ENCODE assay signal across 19 cellular contexts in genomic region chr1:205410581-205411298, GRCh38. TPM values are rescaled to one million over a fixed set of nuclear protein-coding genes. Genes with fewer than 3 reads are reported as not detected.
A peak's percentile ranks its signal among the peaks of the same experiment; 100 is the strongest.
DNase-seq lines count a peak whose midpoint lies in the region; ATAC-seq, FAIRE-seq and TF ChIP-seq lines count a peak whose summit lies in the region.
"Had no signal": no experiment of that assay in that cellular context is flagged by ENCODE, and none has a peak within 500 bp of the region (broad histone marks: within the 10 kb centered on the region; RNA-seq: fewer than 3 reads in every experiment).

No MANE protein-coding gene starts in this region.

- intact Hi-C loops in K562 (cut with micrococcal nuclease) = no loop called here

- H3K9ac ChIP-seq in K562 (ENCODE audit: insufficient read depth in 1 of 2, low read depth in 2 of 2, low read length in 2 of 2) = no peak overlapping the region

- 14% methylated on average over 5 of the region's 5 CpGs for WGBS in K562 (ENCODE audit: insufficient coverage, low coverage, missing lambda C conversion rate)

- CTCF ChIA-PET in HEK293 (lab: Yijun Ruan, JAX) = interaction anchor here (0.6 to 2.3 kb wide), 10 partner anchors 14 to 118 kb away, joined by 3 to 13 read pairs (median 4); no protein-coding TSS in a partner anchor
- CTCF ChIA-PET in K562 (lab: Yijun Ruan, JAX; ENCODE audit: low intra/inter-chr PET ratio) = no interaction called here

- TF ChIP-seq EP300 in K562 (IDR thresholded peaks at IDR 0.05; ENCODE audit: low read length) = no peak

- H3K9me3 ChIP-seq in HEK293 (ENCODE audit: control insufficient read depth, insufficient read depth, low read depth, low read length) = no peaks in the 10 kb centered on the region
- H3K9me3 ChIP-seq in K562 (replicated peaks; ENCODE audit: control insufficient read depth, insufficient read depth, low read depth, low read length) = no peaks in the 10 kb centered on the region

- no peak for TF ChIP-seq POLR2A in K562 (conservative IDR thresholded peaks at IDR 0.05)

- no peak overlapping the region for H2AFZ ChIP-seq in K562 (ENCODE audit: low read depth, low read length)

- POLR2A ChIA-PET in HEK293 (lab: Yijun Ruan, JAX) (no interaction called here), K562 (lab: Yijun Ruan, JAX) (interaction anchor here (0.7 kb wide), 2 partner anchors 10 to 15 kb away, joined by 3 to 4 read pairs; no protein-coding TSS in a partner anchor)

- no peaks in the 10 kb centered on the region for H3K9me1 ChIP-seq in K562 (ENCODE audit: control insufficient read depth, insufficient read depth, low read length)

- peaks cover 7 to 23% of the 10 kb centered on the region in 2 experiments; a peak in 4 of 5 replicates for H3K27me3 ChIP-seq in K562 (ENCODE audit: control insufficient read depth in 2 of 2, insufficient read depth in 2 of 2, low read length in 2 of 2)

- peak; percentile 90 for DNase-seq in NCI-H69 (lab: John Stamatoyannopoulos, UW)
- DNase-seq in K562 (ENCODE audit: extremely low read depth in 1 of 4, low spot score in 3 of 4) = no peak
- DNase-seq in renal cortical epithelial cell (ENCODE audit: low read depth) = peak; percentile 34
- DNase-seq in NCI-H1092 treated with DMSO at 0.1 percent for 48 hours (lab: John Stamatoyannopoulos, UW) = no peak
- no peak for DNase-seq in foreskin fibroblast
- DNase-seq in KG1 (lab: John Stamatoyannopoulos, UW) = no peak
- DNase-seq: ACHN; C1 segment of cervical spinal cord; CD4-positive, alpha-beta T cell; DMS153; DMS79 treated with DMSO at 0.1 percent for 48 hours; EL; H7 had no signal

- H3K79me2 ChIP-seq in K562 (ENCODE audit: control insufficient read depth, insufficient read depth, low read length) = no peaks in the 10 kb centered on the region

- H3K4me3 ChIP-seq in HEK293 (ENCODE audit: low read depth, low read length) (no peak overlapping the region), K562 (no peak overlapping the region), foreskin fibroblast (ENCODE audit: low read depth in 1 of 2, low read length in 2 of 2) (no peak overlapping the region)
- H3K4me3 ChIP-seq: GM23338 had no signal

- no peak for TF ChIP-seq RAD21 in K562 (CRISPR knock-in tag; conservative IDR thresholded peaks at IDR 0.05 in 1 of 2, IDR thresholded peaks at IDR 0.05 in 1 of 2)

- H3K4me1 ChIP-seq in HEK293 (ENCODE audit: control insufficient read depth, insufficient read depth, low read length) (no peaks in the 10 kb centered on the region), K562 (replicated peaks in 1 of 2; ENCODE audit: control insufficient read depth in 2 of 2, insufficient read depth in 2 of 2, low read length in 2 of 2) (peaks cover 0 to 3% of the 10 kb centered on the region in 2 experiments; a peak in 1 of 5 replicates)

- no TSS peak for BruUV-seq in K562 (replicated peaks; lab: Mats Ljungman, UMichigan)

- H4K20me1 ChIP-seq in K562 (replicated peaks; ENCODE audit: control insufficient read depth, insufficient read depth, low read length) = 0 out of 2 replicates have a peak, but pooled peaks cover 3% of the 10 kb centered on the region

- H3K36me3 ChIP-seq in HEK293 (ENCODE audit: control insufficient read depth in 2 of 2, insufficient read depth in 1 of 2, low read length in 2 of 2) (no peaks in the 10 kb centered on the region), K562 (ENCODE audit: control insufficient read depth, insufficient read depth, low read length) (no peaks in the 10 kb centered on the region)

- no peak for ATAC-seq in K562
- ATAC-seq: GM23338 had no signal

- no peak overlapping the region for H3K27ac ChIP-seq in HEK293 (ENCODE audit: extremely low read depth, low read depth, low read length)
- no peak overlapping the region for H3K27ac ChIP-seq in K562 (ENCODE audit: extremely low read depth, low read depth, low read length)

- FAIRE-seq in K562 (lab: Jason Lieb, UNC) = no peak
- FAIRE-seq: D721Med, G401.6, GM12891 had no signal

- in situ Hi-C loops in K562 (cut with MboI) = no loop called here

- H3K4me2 ChIP-seq in K562 (ENCODE audit: insufficient read depth, low read length) = no peak overlapping the region
- H3K4me2 ChIP-seq: GM23338 had no signal

- TF ChIP-seq CTCF in HEK293 (tag by site-specific recombination; IDR thresholded peaks at IDR 0.05) (no peak), K562 (IDR thresholded peaks at IDR 0.05 in 2 of 3, conservative IDR thresholded peaks at IDR 0.05 in 1 of 3; ENCODE audit: insufficient read depth in 2 of 3, low read depth in 1 of 3, low read length in 3 of 3) (no peak), foreskin fibroblast (IDR thresholded peaks at IDR 0.05; ENCODE audit: low read depth, low read length) (no peak)

TF ChIP-seq in HEK293, 187 proteins besides CTCF, POLR2A, EP300 and RAD21 (continues in another document):
- TF ChIP-seq ZNF302 (tag by site-specific recombination; IDR thresholded peaks at IDR 0.05; ENCODE audit: low read depth) (no peak), ZNF830 (tag by site-specific recombination; IDR thresholded peaks at IDR 0.05; ENCODE audit: low read depth) (no peak)

RNA-seq across cellular contexts. Expression of gene LEMD1, which starts 11.1 kb away (rescaled TPM):
- total RNA-seq in K562 (2011; cell fraction: chromatin; rRNA removed; ENCODE audit: low replicate concordance) = 2.9 and 13.1 TPM in 2 replicates
- total RNA-seq in K562 (2011; cell fraction: nucleolus; rRNA removed) = 6.3 and 10.7 TPM in 2 replicates
- 4.1 and 5.0 TPM in 2 replicates for total RNA-seq in K562 (2011; cell fraction: nucleoplasm; rRNA removed)
- total RNA-seq in K562 (2014; rRNA removed) = 0.54 and 1.0 TPM in 2 replicates
- total RNA-seq in K562 (2014; rRNA removed; fragmentation: Illumina TruSeq; extraction: Trizol) = 0.36 and 0.41 TPM in 2 replicates
- 0.79 and 0.80 TPM in 2 replicates for total RNA-seq in K562 (2015; rRNA removed; fragmentation: Illumina TruSeq; extraction: Trizol)
- 0.47 and 0.60 TPM in 2 replicates for total RNA-seq in K562 (2021)
- 2.0 and 2.4 TPM in 2 replicates for polyA plus RNA-seq in K562 (2011; rRNA removed)
- polyA plus RNA-seq in K562 (2011; cell fraction: cytosol; rRNA removed) = 1.1 and 3.8 TPM in 2 replicates
- polyA plus RNA-seq in K562 (2011; cell fraction: nucleus; rRNA removed) = 3.4 and 14.8 TPM in 2 replicates
- 0.62 and 1.6 TPM in 2 replicates for polyA plus RNA-seq in K562 (2012)
- 0.79 and 1.2 TPM in 2 replicates for polyA plus RNA-seq in K562 (2014; fragmentation: Illumina TruSeq; extraction: Trizol)
- under 1 TPM in 1 of 2 experiments, not detected in 1; 0.11 TPM for polyA plus RNA-seq in K562 (2014; fragmentation: Nextera tagmentation; extraction: Ambion mirVana)
- 0.27 TPM in 1 of 2 replicates, not detected in the other for polyA plus RNA-seq in K562 (2014; rRNA removed)
- 1.9 and 3.9 TPM in 2 replicates for polyA minus RNA-seq in K562 (2011; rRNA and poly(A)+ RNA removed)
- 2.3 and 3.0 TPM in 2 replicates for polyA minus RNA-seq in K562 (2011; cell fraction: cytosol; rRNA and poly(A)+ RNA removed)
- 5.6 and 12.5 TPM in 2 replicates for polyA minus RNA-seq in K562 (2011; cell fraction: nucleus; rRNA and poly(A)+ RNA removed)
- total RNA-seq in renal cortical epithelial cell = 0.70 and 4.0 TPM in 2 replicates
- total RNA-seq: CD4-positive, alpha-beta T cell had no signal

RNA-seq across cellular contexts. Expression of gene BLACAT1, which starts 45.1 kb away (rescaled TPM):
- total RNA-seq in K562 (2011; cell fraction: chromatin; rRNA removed; ENCODE audit: low replicate concordance) = 5.4 and 17.4 TPM in 2 replicates
- total RNA-seq in K562 (2011; cell fraction: nucleolus; rRNA removed) = 5.8 and 9.7 TPM in 2 replicates
- 7.8 and 9.5 TPM in 2 replicates for total RNA-seq in K562 (2011; cell fraction: nucleoplasm; rRNA removed)
- total RNA-seq in K562 (2014; rRNA removed) = 0.37 and 0.73 TPM in 2 replicates
- total RNA-seq in K562 (2014; rRNA removed; fragmentation: Illumina TruSeq; extraction: Trizol) = 0.73 and 1.1 TPM in 2 replicates
- 0.45 and 0.47 TPM in 2 replicates for total RNA-seq in K562 (2015; rRNA removed; fragmentation: Illumina TruSeq; extraction: Trizol)
- total RNA-seq in K562 (2021) = 0.83 and 1.0 TPM in 2 replicates
- polyA plus RNA-seq in K562 (2011; rRNA removed) = 3.4 and 5.9 TPM in 2 replicates
- 2.6 and 3.6 TPM in 2 replicates for polyA plus RNA-seq in K562 (2011; cell fraction: cytosol; rRNA removed)
- 7.5 and 19.7 TPM in 2 replicates for polyA plus RNA-seq in K562 (2011; cell fraction: nucleus; rRNA removed)
- polyA plus RNA-seq in K562 (2012) = 1.2 and 3.3 TPM in 2 replicates
- polyA plus RNA-seq in K562 (2014; fragmentation: Illumina TruSeq; extraction: Trizol) = 1.2 and 1.6 TPM in 2 replicates
- polyA plus RNA-seq in K562 (2014; fragmentation: Nextera tagmentation; extraction: Ambion mirVana) = under 1 TPM; 0.10 to 0.17 TPM
- polyA plus RNA-seq in K562 (2014; rRNA removed) = 0.84 and 1.3 TPM in 2 replicates
- polyA minus RNA-seq in K562 (2011; rRNA and poly(A)+ RNA removed) = 3.0 and 5.2 TPM in 2 replicates
- 0.55 and 1.3 TPM in 2 replicates for polyA minus RNA-seq in K562 (2011; cell fraction: cytosol; rRNA and poly(A)+ RNA removed)
- 3.4 and 4.8 TPM in 2 replicates for polyA minus RNA-seq in K562 (2011; cell fraction: nucleus; rRNA and poly(A)+ RNA removed)
- 0.65 and 1.0 TPM in 2 replicates for total RNA-seq in renal cortical epithelial cell
- total RNA-seq: CD4-positive, alpha-beta T cell had no signal

RNA-seq across cellular contexts. Expression of gene KLHDC8A, which starts 54.0 kb away (rescaled TPM):
- not detected in 2 replicates for total RNA-seq in K562 (2011; cell fraction: chromatin; rRNA removed; ENCODE audit: low replicate concordance)
- total RNA-seq in K562 (2011; cell fraction: nucleolus; rRNA removed) = 0.13 TPM in 1 of 2 replicates, not detected in the other
- not detected in 2 replicates for total RNA-seq in K562 (2011; cell fraction: nucleoplasm; rRNA removed)
- total RNA-seq in K562 (2014; rRNA removed) = 0.24 and 0.54 TPM in 2 replicates
- total RNA-seq in K562 (2014; rRNA removed; fragmentation: Illumina TruSeq; extraction: Trizol) = not detected in 2 replicates
- total RNA-seq in K562 (2015; rRNA removed; fragmentation: Illumina TruSeq; extraction: Trizol) = not detected in 2 replicates
- total RNA-seq in K562 (2021) = 0.04 and 0.16 TPM in 2 replicates
- 0.03 TPM in 1 of 2 replicates, not detected in the other for polyA plus RNA-seq in K562 (2011; rRNA removed)
- polyA plus RNA-seq in K562 (2011; cell fraction: cytosol; rRNA removed) = 0.07 TPM in 1 of 2 replicates, not detected in the other
- polyA plus RNA-seq in K562 (2011; cell fraction: nucleus; rRNA removed) = not detected in 2 replicates
- polyA plus RNA-seq in K562 (2012) = 0.13 and 0.30 TPM in 2 replicates
- not detected in 2 replicates for polyA plus RNA-seq in K562 (2014; fragmentation: Illumina TruSeq; extraction: Trizol)
- polyA plus RNA-seq in K562 (2014; fragmentation: Nextera tagmentation; extraction: Ambion mirVana) = under 1 TPM in 1 of 2 experiments, not detected in 1; 0.01 TPM
- polyA plus RNA-seq in K562 (2014; rRNA removed) = not detected in 2 replicates
- polyA minus RNA-seq in K562 (2011; rRNA and poly(A)+ RNA removed) = not detected in 2 replicates
- not detected in 2 replicates for polyA minus RNA-seq in K562 (2011; cell fraction: cytosol; rRNA and poly(A)+ RNA removed)
- not detected in 2 replicates for polyA minus RNA-seq in K562 (2011; cell fraction: nucleus; rRNA and poly(A)+ RNA removed)
- total RNA-seq in renal cortical epithelial cell = 0.17 TPM in 1 of 2 replicates, not detected in the other
- total RNA-seq: A172; CD4-positive, alpha-beta T cell had no signal

Comparison
In these comparisons a context has a peak if more than half of its experiments do, and no peak if none do; other contexts are left out.
1. DNase-seq: peak in NCI-H69 (single experiment) and renal cortical epithelial cell (single experiment); none in K562 (0 of 4), NCI-H1092 treated with DMSO at 0.1 percent for 48 hours (single experiment), foreskin fibroblast (0 of 2) and KG1 (single experiment).